ENCODE assay signal across 13 cellular contexts in genomic region chr4:36281384-36282106, GRCh38. TPM values are rescaled to one million over a fixed set of nuclear protein-coding genes. Genes with fewer than 3 reads are reported as not detected.
DNase-seq lines count a peak whose midpoint lies in the region; ATAC-seq, FAIRE-seq and TF ChIP-seq lines count a peak whose summit lies in the region.
"Had no signal": no experiment of that assay in that cellular context is flagged by ENCODE, and none has a peak within 500 bp of the region (broad histone marks: within the 10 kb centered on the region; RNA-seq: fewer than 3 reads in every experiment).

DTHD1 (plus strand) TSS chr4:36281616; CDS start chr4:36281759, 143 bp downstream.

- TF ChIP-seq POLR2A in breast epithelium (IDR thresholded peaks at IDR 0.05) (no peak), thyroid gland (IDR thresholded peaks at IDR 0.05) (no peak)

- peak within 1 kb of the TSS; percentile 45 for H3K4me3 Mint-ChIP-seq in MCF 10A (ENCODE audit: unreplicated experiment)
- H3K4me3 Mint-ChIP-seq in activated CD8-positive, alpha-beta T cell treated with anti-CD3 and anti-CD28 coated beads, Interleukin-2, amount 10 ng/mL, durations not matched to agents 7 days and 5 days: peak within 1 kb of the TSS; percentile 31
- H3K4me3 Mint-ChIP-seq: nephron had no signal

- H3K27me3 ChIP-seq in breast epithelium (no peaks in the 10 kb centered on the region), thyroid gland (no peaks in the 10 kb centered on the region), pancreas (no peaks in the 10 kb centered on the region)
- H3K27me3 ChIP-seq: suprapubic skin had no signal

- no peaks in the 10 kb centered on the region for H3K9me3 Mint-ChIP-seq in MCF 10A (ENCODE audit: unreplicated experiment)
- H3K9me3 Mint-ChIP-seq in activated CD8-positive, alpha-beta T cell treated with anti-CD3 and anti-CD28 coated beads, Interleukin-2, amount 10 ng/mL, durations not matched to agents 7 days and 5 days (ENCODE audit: insufficient read depth): no peaks in the 10 kb centered on the region
- H3K9me3 Mint-ChIP-seq: nephron had no signal

- H3K27ac ChIP-seq in breast epithelium (no peak within 1 kb of the TSS), thyroid gland (peak within 1 kb of the TSS; percentile 49 to 71 (median 60)), pancreas (no peak within 1 kb of the TSS)
- H3K27ac ChIP-seq: SJCRH30, suprapubic skin had no signal

- ATAC-seq in activated CD8-positive, alpha-beta T cell treated with anti-CD3 and anti-CD28 coated beads, Interleukin-2, amount 10 ng/mL, durations not matched to agents 7 days and 5 days: no peak
- ATAC-seq in HG02884 (IDR thresholded peaks at IDR 0.05; ENCODE audit: unreplicated experiment) (no peak), pancreas (no peak)

- TF ChIP-seq CTCF in MCF 10A (IDR thresholded peaks at IDR 0.05; ENCODE audit: unreplicated experiment) (no peak), breast epithelium (IDR thresholded peaks at IDR 0.05) (no peak), thyroid gland (IDR thresholded peaks at IDR 0.05) (no peak), pancreas (IDR thresholded peaks at IDR 0.05) (no peak)

- peaks cover 45% of the 10 kb centered on the region for H3K4me1 Mint-ChIP-seq in MCF 10A (ENCODE audit: insufficient read depth, unreplicated experiment)
- peaks cover 64% of the 10 kb centered on the region for H3K4me1 Mint-ChIP-seq in activated CD8-positive, alpha-beta T cell treated with anti-CD3 and anti-CD28 coated beads, Interleukin-2, amount 10 ng/mL, durations not matched to agents 7 days and 5 days (ENCODE audit: low read depth)
- H3K4me1 Mint-ChIP-seq: nephron had no signal

- H3K36me3 ChIP-seq in breast epithelium (no peaks in the 10 kb centered on the region), thyroid gland (no peaks in the 10 kb centered on the region), pancreas (no peaks in the 10 kb centered on the region)
- H3K36me3 ChIP-seq: SJCRH30, suprapubic skin had no signal

- peak within 1 kb of the TSS; percentile 54 for H3K27ac Mint-ChIP-seq in MCF 10A (ENCODE audit: low read depth, unreplicated experiment)
- no peak within 1 kb of the TSS for H3K27ac Mint-ChIP-seq in activated CD8-positive, alpha-beta T cell treated with anti-CD3 and anti-CD28 coated beads, Interleukin-2, amount 10 ng/mL, durations not matched to agents 7 days and 5 days

- intact Hi-C loops in MCF 10A (cut with micrococcal nuclease): no loop called here
- intact Hi-C loops in breast epithelium (cut with DNase I; ENCODE audit: low total_unique reads): no loop called here
- intact Hi-C loops in thyroid gland (cut with DNase I): no loop called here
- intact Hi-C loops in pancreas (cut with DNase I): no loop called here

- CTCF ChIA-PET in MCF 10A (lab: Yijun Ruan, JAX): interaction anchor here (0.9 to 2.6 kb wide), 4 partner anchors 13 to 81 kb away, joined by 3 to 18 read pairs (median 4); partner anchors contain the start of gene ARAP2
- CTCF ChIA-PET in activated CD8-positive, alpha-beta T cell treated with anti-CD3 and anti-CD28 coated beads, Interleukin-2, amount 10 ng/mL, durations not matched to agents 7 days and 5 days (lab: Charles Lee): interaction anchor here (1.3 to 3.2 kb wide), 4 partner anchors 9 to 38 kb away, joined by 4 to 19 read pairs (median 8); partner anchors contain the start of gene ARAP2

- H3K36me3 Mint-ChIP-seq in MCF 10A (ENCODE audit: insufficient read depth, unreplicated experiment): no peaks in the 10 kb centered on the region
- peaks cover 5% of the 10 kb centered on the region for H3K36me3 Mint-ChIP-seq in activated CD8-positive, alpha-beta T cell treated with anti-CD3 and anti-CD28 coated beads, Interleukin-2, amount 10 ng/mL, durations not matched to agents 7 days and 5 days (ENCODE audit: low read depth)

- BruUV-seq in MCF 10A (replicated peaks; lab: Mats Ljungman, UMichigan): no TSS peak

- POLR2A ChIA-PET in MCF 10A (lab: Yijun Ruan, JAX): interaction anchor here (0.6 to 4.0 kb wide), 7 partner anchors 9 to 41 kb away, joined by 3 to 38 read pairs (median 4); partner anchors contain the start of gene ARAP2
- POLR2A ChIA-PET in activated CD8-positive, alpha-beta T cell treated with anti-CD3 and anti-CD28 coated beads, Interleukin-2, amount 10 ng/mL, durations not matched to agents 7 days and 5 days (lab: Charles Lee): interaction anchor here (0.5 to 1.9 kb wide), 2 partner anchors 33 to 37 kb away, joined by 3 to 10 read pairs; partner anchors contain the start of gene ARAP2

- H3K9me3 ChIP-seq in breast epithelium: no peaks in the 10 kb centered on the region
- no peaks in the 10 kb centered on the region for H3K9me3 ChIP-seq in thyroid gland
- H3K9me3 ChIP-seq in pancreas: no peaks in the 10 kb centered on the region
- H3K9me3 ChIP-seq: SJCRH30, suprapubic skin had no signal

- DNase-seq in MCF 10A (ENCODE audit: unreplicated experiment) (no peak), breast epithelium (ENCODE audit: low spot score in 2 of 2) (no peak), kidney glomerular epithelial cell (lab: John Stamatoyannopoulos, UW) (peak; percentile 32), thyroid gland (peak; percentile 25 to 27), cerebellum (ENCODE audit: low spot score) (no peak), pancreas (no peak)
- no peak for DNase-seq in activated CD8-positive, alpha-beta T cell treated with anti-CD3 and anti-CD28 coated beads, Interleukin-2, amount 10 ng/mL, durations not matched to agents 7 days and 5 days
- DNase-seq: NCI-H1105 treated with DMSO at 0.1 percent for 48 hours, SJCRH30 had no signal

- no peak within 1 kb of the TSS for H3K4me3 ChIP-seq in breast epithelium
- no peak within 1 kb of the TSS for H3K4me3 ChIP-seq in thyroid gland (replicated peaks in 1 of 3)
- no peak within 1 kb of the TSS for H3K4me3 ChIP-seq in pancreas
- H3K4me3 ChIP-seq: SJCRH30, suprapubic skin had no signal

- no peak for FAIRE-seq in pancreas (lab: Jason Lieb, UNC)
- FAIRE-seq: HTR-8/SVneo had no signal

- H3K27me3 Mint-ChIP-seq in MCF 10A (ENCODE audit: insufficient read depth, unreplicated experiment): no peaks in the 10 kb centered on the region
- no peaks in the 10 kb centered on the region for H3K27me3 Mint-ChIP-seq in activated CD8-positive, alpha-beta T cell treated with anti-CD3 and anti-CD28 coated beads, Interleukin-2, amount 10 ng/mL, durations not matched to agents 7 days and 5 days (ENCODE audit: low read depth)

- H3K4me1 ChIP-seq in breast epithelium: no peaks in the 10 kb centered on the region
- H3K4me1 ChIP-seq in thyroid gland: peaks cover 23 to 25% of the 10 kb centered on the region in 2 donors
- H3K4me1 ChIP-seq in pancreas: no peaks in the 10 kb centered on the region
- H3K4me1 ChIP-seq: SJCRH30 had no signal

- 88 to 91% methylated on average over 5 of the region's 5 CpGs for WGBS in thyroid gland, 2 donors
- 79 to 82% methylated on average over 5 of the region's 5 CpGs for WGBS in pancreas, 2 donors

RNA-seq across cellular contexts. Expression of gene DTHD1, which starts in this region (rescaled TPM):
- total RNA-seq in MCF 10A (2022) (not detected in 2 replicates), breast epithelium (under 1 TPM; 0.29 to 0.48 (median 0.33) TPM), thyroid gland (under 1 TPM; 0.27 to 0.71 (median 0.52) TPM), cerebellum (2.1 TPM), pancreas (under 1 TPM in 4 of 6 donors, not detected in 2; 0.09 to 0.12 (median 0.09) TPM)
- total RNA-seq in activated CD8-positive, alpha-beta T cell treated with anti-CD3 and anti-CD28 coated beads, Interleukin-2, amount 10 ng/mL, durations not matched to agents 7 days and 5 days: under 1 TPM; 0.26 TPM
- polyA plus RNA-seq in pancreas: not detected
- total RNA-seq: SJCRH30 had no signal

Comparison
In these comparisons a context has a peak if more than half of its experiments do, and no peak if none do; other contexts are left out.
1. Peak in DNase-seq and H3K27ac ChIP-seq in thyroid gland; RNA of the gene not detected or under 1 TPM.